16 cellular contexts compared by ENCODE assay signal in the genomic region with DNA sequence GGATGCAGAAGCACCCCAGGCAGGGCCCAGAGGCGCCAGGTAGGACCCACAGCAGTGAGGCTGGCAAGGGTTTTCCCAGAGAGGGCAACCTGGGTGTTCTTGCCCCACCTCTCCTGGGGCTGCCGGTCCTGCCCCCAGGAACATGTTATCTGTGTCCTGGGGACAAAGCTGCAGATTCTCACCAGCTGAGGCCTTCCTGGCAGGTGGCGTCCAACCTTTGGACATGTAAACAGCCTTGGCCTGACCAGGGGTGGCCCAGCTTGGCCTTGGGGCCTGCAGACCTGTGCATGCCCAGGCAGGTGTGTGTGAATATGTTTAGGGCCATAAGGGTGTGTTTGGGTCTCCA.
DNase-seq lines count a peak whose midpoint lies in the region; ATAC-seq, FAIRE-seq and TF ChIP-seq lines count a peak whose summit lies in the region.
"Had no signal": no experiment of that assay in that cellular context is flagged by ENCODE, and none has a peak within 500 bp of the region (broad histone marks: within the 10 kb centered on the region; RNA-seq: fewer than 3 reads in every experiment).

No MANE protein-coding gene starts in this region.

- peak; percentile 7 for ATAC-seq in foreskin keratinocyte

- H3K4me3 ChIP-seq in Peyer's patch = no peak overlapping the region
- H3K4me3 ChIP-seq in small intestine (ENCODE audit: low read depth in 1 of 2, low read length in 2 of 2) = no peak overlapping the region

- FAIRE-seq in small intestine (lab: Jason Lieb, UNC) = no peak
- FAIRE-seq: kidney had no signal

- H3K27me3 ChIP-seq in Peyer's patch = no peaks in the 10 kb centered on the region
- H3K27me3 ChIP-seq in foreskin keratinocyte = no peaks in the 10 kb centered on the region
- H3K27me3 ChIP-seq in small intestine (ENCODE audit: control insufficient read depth in 2 of 2, insufficient read depth in 2 of 2, low read length in 2 of 2) = no peaks in the 10 kb centered on the region
- H3K27me3 ChIP-seq: breast epithelium, heart left ventricle had no signal

- TF ChIP-seq CTCF in Peyer's patch (IDR thresholded peaks at IDR 0.05) (peak in 1 of 6 experiments; percentile 4), foreskin keratinocyte (conservative IDR thresholded peaks at IDR 0.05) (no peak)

- H3K27ac ChIP-seq in Peyer's patch = peak overlapping the region in 3 of 4 donors; percentile 43 to 85 (median 59)
- H3K27ac ChIP-seq in foreskin keratinocyte = no peak overlapping the region
- H3K27ac ChIP-seq in small intestine (ENCODE audit: low read depth in 1 of 2, low read length in 1 of 2) = peak overlapping the region; percentile 36 to 69
- H3K27ac ChIP-seq: breast epithelium, thoracic aorta had no signal

- DNase-seq in DMS53 (lab: John Stamatoyannopoulos, UW) (peak; percentile 68), Peyer's patch (peak in 2 of 3 donors; percentile 76 to 79), foreskin keratinocyte (no peak), small intestine (peak; percentile 89), NOMO-1 treated with DMSO at 0.1 percent for 48 hours (lab: John Stamatoyannopoulos, UW; ENCODE audit: unreplicated experiment) (no peak), DMS114 treated with DMSO at 0.1 percent for 48 hours (lab: John Stamatoyannopoulos, UW; ENCODE audit: unreplicated experiment) (no peak), Kasumi-1 (lab: John Stamatoyannopoulos, UW) (no peak)
- DNase-seq in effector CD8-positive, alpha-beta T cell (lab: John Stamatoyannopoulos, UW) = no peak
- DNase-seq: activated CD4-positive, alpha-beta T cell treated with anti-CD3 and anti-CD28 coated beads, Interleukin-2, amount 50 U/mL, for 4 hours; GOT3; heart left ventricle; stimulated activated CD4-positive, alpha-beta T cell treated with anti-CD3 and anti-CD28 coated beads, Interleukin-4, amount 100 ng/mL, for 4 hours; stimulated activated CD8-positive, alpha-beta memory T cell treated with anti-CD3 and anti-CD28 coated beads, Interleukin-4, amount 100 ng/mL, for 48 hours had no signal

- whole genome bisulfite sequencing in small intestine, 3 donors = 16 to 70% (median 34%) methylated on average over 3 of the region's 3 CpGs

- H3K9me3 ChIP-seq in Peyer's patch (no peaks in the 10 kb centered on the region), small intestine (ENCODE audit: control insufficient read depth, low read depth) (no peaks in the 10 kb centered on the region)
- H3K9me3 ChIP-seq: breast epithelium, heart left ventricle, thoracic aorta had no signal

- H3K36me3 ChIP-seq in Peyer's patch (no peaks in the 10 kb centered on the region), small intestine (ENCODE audit: control insufficient read depth in 2 of 2, insufficient read depth in 2 of 2, low read length in 2 of 2) (no peaks in the 10 kb centered on the region)
- H3K36me3 ChIP-seq: breast epithelium, heart left ventricle, thoracic aorta had no signal

- TF ChIP-seq POLR2A in Peyer's patch (IDR thresholded peaks at IDR 0.05) = no peak

- H3K4me1 ChIP-seq in Peyer's patch (peaks cover 0 to 24% (median 3%) of the 10 kb centered on the region in 4 donors), foreskin keratinocyte (no peaks in the 10 kb centered on the region), small intestine (ENCODE audit: control insufficient read depth in 2 of 2, insufficient read depth in 1 of 2, low read depth in 1 of 2, low read length in 1 of 2) (peaks cover 4 to 9% of the 10 kb centered on the region in 2 donors)

Comparison
In these comparisons a context has a peak if more than half of its experiments do, and no peak if none do; other contexts are left out.
1. DNase-seq: peak in DMS53 (single experiment), Peyer's patch (2 of 3) and small intestine (single experiment); none in foreskin keratinocyte (0 of 2), NOMO-1 treated with DMSO at 0.1 percent for 48 hours (single experiment), DMS114 treated with DMSO at 0.1 percent for 48 hours (single experiment), effector CD8-positive, alpha-beta T cell (single experiment) and Kasumi-1 (0 of 2).